In genomic region chr15:85297537-85297936, GRCh38 we compare ENCODE assay signal across 19 cellular contexts.
"Had no signal": no experiment of that assay in that cellular context is flagged by ENCODE, and none has a peak within 500 bp of the region (broad histone marks: within the 10 kb centered on the region; RNA-seq: fewer than 3 reads in every experiment).

No MANE protein-coding gene starts in this region.

- ATAC-seq: activated naive CD8-positive, alpha-beta T cell treated with anti-CD3 and anti-CD28 coated beads, Interleukin-2, amount 50 U/mL, for 24 hours had no signal

- H3K27me3 Mint-ChIP-seq: activated CD4-positive, alpha-beta T cell treated with anti-CD3 and anti-CD28 coated beads, Interleukin-2, amount 10 ng/mL, durations not matched to agents 7 days and 5 days; activated naive CD8-positive, alpha-beta T cell treated with anti-CD3 and anti-CD28 coated beads, Interleukin-2, amount 50 U/mL, for 24 hours had no signal

- H3K36me3 ChIP-seq: neural progenitor cell, tibial nerve, vagina had no signal

- H2AFZ ChIP-seq: parathyroid adenoma had no signal

- H3K9me3 ChIP-seq: tibial nerve, vagina had no signal

- H3K9ac ChIP-seq: neural progenitor cell, parathyroid adenoma had no signal

- DNase-seq: activated CD4-positive, alpha-beta T cell treated with anti-CD3 and anti-CD28 coated beads, Interleukin-2, amount 10 ng/mL, durations not matched to agents 7 days and 5 days; activated CD8-positive, alpha-beta memory T cell treated with anti-CD3 and anti-CD28 coated beads, Interleukin-2, amount 50 U/mL, for 48 hours; activated naive CD4-positive, alpha-beta T cell treated with Interleukin-2 at 50 U/mL for 16 hours; activated naive CD8-positive, alpha-beta T cell treated with anti-CD3 and anti-CD28 coated beads, Interleukin-2, amount 50 U/mL, for 24 hours; aorta; cortex of kidney; effector CD4-positive, alpha-beta T cell; foreskin keratinocyte; glutamatergic neuron; left ventricle myocardium superior; stimulated activated CD4-positive, alpha-beta T cell treated with anti-CD3 and anti-CD28 coated beads, Interleukin-2, amount 100 ng/mL, for 48 hours; stimulated activated naive CD4-positive, alpha-beta T cell had no signal

- H3K27ac ChIP-seq: foreskin keratinocyte, neural progenitor cell, parathyroid adenoma had no signal

- H3K36me3 Mint-ChIP-seq: mesothelial cell of epicardium, neural progenitor cell had no signal

- H3K4me1 ChIP-seq: foreskin keratinocyte, parathyroid adenoma, vagina had no signal

- H3K4me2 ChIP-seq: neural progenitor cell had no signal

- H3K27ac Mint-ChIP-seq: activated CD4-positive, alpha-beta T cell treated with anti-CD3 and anti-CD28 coated beads, Interleukin-2, amount 10 ng/mL, durations not matched to agents 7 days and 5 days; activated naive CD8-positive, alpha-beta T cell treated with anti-CD3 and anti-CD28 coated beads, Interleukin-2, amount 50 U/mL, for 24 hours; activated T-helper 1 cell treated with anti-CD3 and anti-CD28 coated beads, Interleukin-12 subunit alpha, Interleukin-12 subunit beta, Interleukin-2, Interleukin-4 antibody, amounts not matched to agents 30 ng/mL and 10 ng/mL and 1 ng/mL, durations not matched to agents 14 hours and 24 hours and 36 hours; mesothelial cell of epicardium; neural progenitor cell; T-helper 1 cell treated with Interleukin-12 subunit alpha and Interleukin-12 subunit beta and Interleukin-4 antibody, amounts not matched to agents 30 μg/mL and 1 μg/mL, for 36 hours had no signal

- H3K27me3 ChIP-seq: foreskin keratinocyte, neural progenitor cell, tibial nerve, vagina had no signal

- H3K4me3 Mint-ChIP-seq: activated CD4-positive, alpha-beta T cell treated with anti-CD3 and anti-CD28 coated beads, Interleukin-2, amount 10 ng/mL, durations not matched to agents 7 days and 5 days; activated T-helper 1 cell treated with anti-CD3 and anti-CD28 coated beads, Interleukin-12 subunit alpha, Interleukin-12 subunit beta, Interleukin-2, Interleukin-4 antibody, amounts not matched to agents 30 ng/mL and 10 ng/mL and 1 ng/mL, durations not matched to agents 14 hours and 24 hours and 36 hours; neural progenitor cell had no signal

- H3K9me3 Mint-ChIP-seq: activated CD4-positive, alpha-beta T cell treated with anti-CD3 and anti-CD28 coated beads, Interleukin-2, amount 10 ng/mL, durations not matched to agents 7 days and 5 days; activated naive CD8-positive, alpha-beta T cell treated with anti-CD3 and anti-CD28 coated beads, Interleukin-2, amount 50 U/mL, for 24 hours; activated T-helper 1 cell treated with anti-CD3 and anti-CD28 coated beads, Interleukin-12 subunit alpha, Interleukin-12 subunit beta, Interleukin-2, Interleukin-4 antibody, amounts not matched to agents 30 ng/mL and 10 ng/mL and 1 ng/mL, durations not matched to agents 14 hours and 24 hours and 36 hours; mesothelial cell of epicardium; neural progenitor cell; T-helper 1 cell treated with Interleukin-12 subunit alpha and Interleukin-12 subunit beta and Interleukin-4 antibody, amounts not matched to agents 30 μg/mL and 1 μg/mL, for 36 hours had no signal

- H3K79me2 ChIP-seq: parathyroid adenoma had no signal

- H3K4me3 ChIP-seq: neural progenitor cell had no signal
